In the genomic region with DNA sequence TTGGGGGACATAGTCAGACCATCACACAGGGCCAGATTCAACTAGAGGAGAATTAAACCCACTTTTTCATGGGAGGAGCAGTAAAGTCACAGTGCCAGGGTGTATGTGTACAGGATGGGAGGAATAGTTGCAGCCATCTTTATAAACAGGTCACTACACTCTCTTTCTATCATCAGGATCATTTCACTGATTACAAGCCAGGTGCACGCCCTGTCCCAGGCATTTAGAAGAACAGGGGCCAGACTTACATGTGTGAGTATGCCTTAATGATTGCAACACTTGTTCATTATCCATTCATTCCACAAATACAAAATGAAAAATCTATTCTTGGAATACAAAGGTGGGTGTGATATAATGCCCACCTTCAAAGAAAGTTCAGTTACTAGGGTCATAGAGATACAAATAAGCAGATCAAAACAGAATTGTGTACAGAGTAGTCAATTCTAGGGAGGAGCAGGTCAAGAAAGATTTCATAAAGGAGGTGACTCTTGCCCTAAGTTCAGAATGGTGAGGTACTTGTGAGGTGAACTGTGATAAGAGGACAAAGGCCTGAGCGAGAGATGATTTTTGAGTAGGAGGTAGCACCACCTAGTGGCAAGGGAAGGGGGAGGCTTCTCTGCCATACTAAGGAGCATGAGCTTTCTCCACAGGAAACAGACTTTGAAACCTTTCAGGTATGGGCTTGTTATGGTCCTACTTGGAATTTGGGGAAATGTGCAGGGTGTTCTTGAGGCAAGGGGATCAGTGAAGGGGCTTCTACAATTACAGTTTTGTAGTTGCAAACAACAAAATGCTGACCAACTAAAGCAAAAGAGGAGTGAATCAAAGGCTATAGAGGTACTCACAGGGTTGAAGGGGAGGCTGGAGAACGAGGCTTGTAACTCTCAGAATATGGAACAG, we compare ENCODE assay signal across 8 cellular contexts.
DNase-seq lines count a peak whose midpoint lies in the region; ATAC-seq, FAIRE-seq and TF ChIP-seq lines count a peak whose summit lies in the region.

No MANE protein-coding gene starts in this region.

- no peak overlapping the region for H2BK15ac ChIP-seq in IMR-90 (ENCODE audit: low read depth, low read length)

- no peak overlapping the region for H4K8ac ChIP-seq in IMR-90 (ENCODE audit: low read depth in 2 of 2, low read length in 2 of 2)

- H3K14ac ChIP-seq in IMR-90 (replicated peaks; ENCODE audit: low read depth, low read length) = no peak overlapping the region

- no peak overlapping the region for H2BK120ac ChIP-seq in IMR-90 (ENCODE audit: low read depth, low read length)

- H3K36me3 ChIP-seq in GM23248 (ENCODE audit: low read depth) (no peaks in the 10 kb centered on the region), IMR-90 (ENCODE audit: control insufficient read depth, insufficient read depth, low read length) (no peaks in the 10 kb centered on the region)

- no peaks in the 10 kb centered on the region for H3K9me1 ChIP-seq in IMR-90 (ENCODE audit: insufficient read depth, low read length)

- DNase-seq in GDM1 (lab: John Stamatoyannopoulos, UW) = peak; percentile 25
- DNase-seq in GM23248 = peak; percentile 54
- DNase-seq in IMR-90 = peak; percentile 43
- DNase-seq in SHP77 (lab: John Stamatoyannopoulos, UW) = peak; percentile 10 to 23
- peak; percentile 45 for DNase-seq in stimulated activated CD8-positive, alpha-beta memory T cell treated with anti-CD3 and anti-CD28 coated beads, Interleukin-4, amount 100 ng/mL, for 48 hours

- no peaks in the 10 kb centered on the region for H3F3A ChIP-seq in GM23248 (ENCODE audit: insufficient read depth)

- WGBS in GM23248 (ENCODE audit: low coverage in 1 of 2, low lambda C conversion rate in 2 of 2, missing lambda C conversion rate in 2 of 2), 2 experiments = 23 to 30% methylated on average over 3 of the region's 3 CpGs
- WGBS in IMR-90 (ENCODE audit: extremely low coverage in 2 of 2, insufficient read length in 1 of 2), 2 experiments = no CpG with 5 or more reads among the region's 3 CpGs

- H4K20me1 ChIP-seq in GM23248 (ENCODE audit: insufficient read depth) (no peaks in the 10 kb centered on the region), IMR-90 (ENCODE audit: insufficient read depth, low read length) (no peaks in the 10 kb centered on the region)

- peaks cover 11% of the 10 kb centered on the region for H3K4me1 Mint-ChIP-seq in brain

- peaks cover 4% of the 10 kb centered on the region for H3K36me3 Mint-ChIP-seq in brain

- POLR2A ChIA-PET in IMR-90 (lab: Charles Lee; ENCODE audit: unreplicated experiment) = no interaction called here

- no peak overlapping the region for H4K5ac ChIP-seq in IMR-90 (ENCODE audit: low read depth, low read length)

- H2AK5ac ChIP-seq in IMR-90 (ENCODE audit: low read depth, low read length) = no peak overlapping the region

- no peak overlapping the region for H3K18ac ChIP-seq in IMR-90 (ENCODE audit: low read depth, low read length)

- no peak overlapping the region for H2AK9ac ChIP-seq in IMR-90 (replicated peaks; ENCODE audit: low read depth, low read length, poor library complexity)

- CTCF ChIA-PET in IMR-90 (lab: Yijun Ruan, JAX) = interaction anchor here (0.6 to 1.5 kb wide), 6 partner anchors 9 to 36 kb away, joined by 3 to 5 read pairs (median 3); no protein-coding TSS in a partner anchor

- no peak overlapping the region for H3K4me3 Mint-ChIP-seq in brain

- no peaks in the 10 kb centered on the region for H3K79me1 ChIP-seq in IMR-90 (ENCODE audit: low read depth in 1 of 2, low read length in 2 of 2)

- H2BK5ac ChIP-seq in IMR-90 (ENCODE audit: low read depth, low read length, poor library complexity, severe bottlenecking) = no peak overlapping the region

- peak; percentile 84 for TF ChIP-seq CTCF in 22Rv1 (IDR thresholded peaks at IDR 0.05)
- peak; percentile 68 for TF ChIP-seq CTCF in IMR-90 (conservative IDR thresholded peaks at IDR 0.05; ENCODE audit: low read depth, low read length)
- peak; percentile 64 to 86 for TF ChIP-seq CTCF in brain (conservative IDR thresholded peaks at IDR 0.05)

- no peaks in the 10 kb centered on the region for H3K4me1 ChIP-seq in GM23248 (ENCODE audit: insufficient read depth)
- no peaks in the 10 kb centered on the region for H3K4me1 ChIP-seq in IMR-90 (ENCODE audit: control insufficient read depth, insufficient read depth, low read length)

- H3K27ac Mint-ChIP-seq in brain = peak overlapping the region in 1 of 5 experiments; percentile 42

- no peak overlapping the region for H3K4me2 ChIP-seq in GM23248 (ENCODE audit: unreplicated experiment)
- H3K4me2 ChIP-seq in IMR-90 (ENCODE audit: low read depth, low read length) = no peak overlapping the region

- H3K9me3 Mint-ChIP-seq in brain = peaks cover 14 to 22% (median 15%) of the 10 kb centered on the region in 5 experiments

- H3K9ac ChIP-seq in GM23248 (no peak overlapping the region), IMR-90 (ENCODE audit: low read depth, low read length) (no peak overlapping the region)

- H2AFZ ChIP-seq in GM23248 (no peak overlapping the region), IMR-90 (replicated peaks; ENCODE audit: low read length, poor library complexity) (no peak overlapping the region)

- BruUV-seq in IMR-90 (replicated peaks; lab: Mats Ljungman, UMichigan) = no TSS peak

- FAIRE-seq in islet of Langerhans (lab: Jason Lieb, UNC) = peak; percentile 51

- peak; percentile 93 for ATAC-seq in IMR-90 (ENCODE audit: low read depth)

- no peaks in the 10 kb centered on the region for H3K79me2 ChIP-seq in GM23248 (ENCODE audit: insufficient read depth)

- H3K27ac ChIP-seq in 22Rv1 (no peak overlapping the region), GM23248 (no peak overlapping the region), IMR-90 (ENCODE audit: insufficient read depth, low read length) (no peak overlapping the region)

- in situ Hi-C loops in GM23248 (cut with MboI) (no loop called here), IMR-90 (cut with MboI; ENCODE audit: low sequenced_read_pairs) (no loop called here)

- no peak for TF ChIP-seq POLR2A in IMR-90 (IDR thresholded peaks at IDR 0.05; ENCODE audit: low read depth, low read length)

- no peak overlapping the region for H3K23ac ChIP-seq in IMR-90 (ENCODE audit: low read depth, low read length)

- H3K56ac ChIP-seq in IMR-90 (ENCODE audit: extremely low read depth, insufficient read depth, low read length) = no peak overlapping the region

- H3K4me3 ChIP-seq in GM23248 (no peak overlapping the region), IMR-90 (ENCODE audit: insufficient read depth, low read depth, low read length) (no peak overlapping the region)

- H2BK20ac ChIP-seq in IMR-90 (ENCODE audit: low read depth, low read length) = no peak overlapping the region

- peaks cover 10% of the 10 kb centered on the region for H3K27me3 Mint-ChIP-seq in brain

- TF ChIP-seq RAD21 in IMR-90 (IDR thresholded peaks at IDR 0.05; ENCODE audit: low read length) = peak; percentile 66

- intact Hi-C loops in IMR-90 (cut with micrococcal nuclease) = loop anchor here (1.0 kb wide), 1 partner anchor 279 kb away; no protein-coding TSS in a partner anchor

- H3K4ac ChIP-seq in IMR-90 (ENCODE audit: low read depth, low read length) = no peak overlapping the region

- no peaks in the 10 kb centered on the region for H3K9me2 ChIP-seq in GM23248 (ENCODE audit: insufficient read depth)

- peaks cover 6% of the 10 kb centered on the region; the same call in 1 of the 2 replicates for H3K27me3 ChIP-seq in GM23248 (replicated peaks; ENCODE audit: insufficient read depth)
- peaks cover 2% of the 10 kb centered on the region; the same call in 1 of the 2 replicates for H3K27me3 ChIP-seq in IMR-90 (ENCODE audit: control insufficient read depth, insufficient read depth, low read length)

- H4K91ac ChIP-seq in IMR-90 (ENCODE audit: insufficient read depth, low read depth, low read length) = no peak overlapping the region

- H3K9me3 ChIP-seq in GM23248 (ENCODE audit: low read depth) (no peaks in the 10 kb centered on the region), IMR-90 (ENCODE audit: control insufficient read depth, insufficient read depth, low read length) (no peaks in the 10 kb centered on the region)

- dilution Hi-C loops in IMR-90 (cut with HindIII; ENCODE audit: low sequenced_read_pairs, unreplicated experiment) = no loop called here

TF ChIP-seq in IMR-90, 13 proteins besides CTCF, POLR2A, EP300 and RAD21:
- peak; percentile 36; the same call in 1 of the 2 replicates for TF ChIP-seq SMC3 (IDR thresholded peaks at IDR 0.05; ENCODE audit: low read depth, low read length)
- TF ChIP-seq CEBPB (IDR thresholded peaks at IDR 0.05; ENCODE audit: low read depth, low read length) = no peak
TF ChIP-seq in IMR-90: peak in this region for 1.
